Comparison of ENCODE assay signal across 12 cellular contexts in genomic region chr5:17185776-17186175, GRCh38. TPM values are rescaled to one million over a fixed set of nuclear protein-coding genes. Genes with fewer than 3 reads are reported as not detected.
DNase-seq lines count a peak whose midpoint lies in the region; TF ChIP-seq lines count a peak whose summit lies in the region.
"Had no signal": no experiment of that assay in that cellular context is flagged by ENCODE, and none has a peak within 500 bp of the region (broad histone marks: within the 10 kb centered on the region; RNA-seq: fewer than 3 reads in every experiment).

No MANE protein-coding gene starts in this region.

- WGBS in tibial nerve, 2 donors, result 69 to 74% methylated on average over 3 of the region's 3 CpGs

- peaks cover 0 to 11% of the 10 kb centered on the region in 2 donors for H3K4me1 ChIP-seq in right atrium auricular region
- H3K4me1 ChIP-seq in tibial nerve, result peaks cover 0 to 28% (median 3%) of the 10 kb centered on the region in 4 donors

- peak; percentile 82 for DNase-seq in HS-5 (ENCODE audit: low read depth)
- peak; percentile 95 for DNase-seq in amniotic epithelial cell (ENCODE audit: low read depth)
- peak; percentile 74 for DNase-seq in right atrium auricular region (ENCODE audit: low spot score)
- DNase-seq in tibial nerve (ENCODE audit: low spot score in 2 of 2), result peak; percentile 28 to 77
- DNase-seq in T-helper 9 cell, result no peak
- DNase-seq in Calu3, result no peak
- no peak for DNase-seq in iPS-NIHi11 (ENCODE audit: low spot score)
- no peak for DNase-seq in activated CD4-positive, CD25-positive, alpha-beta regulatory T cell treated with anti-CD3 and anti-CD28 coated beads, Interleukin-2, amount 50 U/mL, for 72 hours
- DNase-seq: NCI-H524; stimulated activated CD4-positive, alpha-beta T cell treated with anti-CD3 and anti-CD28 coated beads, Interleukin-12 subunit alpha, Interleukin-12 subunit beta, amount 100 ng/mL, for 4 hours; stimulated activated naive CD4-positive, alpha-beta T cell had no signal

- TF ChIP-seq CTCF in right atrium auricular region (IDR thresholded peaks at IDR 0.05), result no peak
- no peak for TF ChIP-seq CTCF in tibial nerve (IDR thresholded peaks at IDR 0.05)
- no peak for TF ChIP-seq CTCF in Calu3 (IDR thresholded peaks at IDR 0.05; ENCODE audit: unreplicated experiment)

- H3K27me3 Mint-ChIP-seq in Calu3 (ENCODE audit: unreplicated experiment), result no peaks in the 10 kb centered on the region

- no peak overlapping the region for H3K27ac Mint-ChIP-seq in Calu3 (ENCODE audit: unreplicated experiment)

- H3K4me3 Mint-ChIP-seq in Calu3 (ENCODE audit: low read depth, unreplicated experiment), result no peak overlapping the region

- no peak overlapping the region for H3K4me3 ChIP-seq in right atrium auricular region
- no peak overlapping the region for H3K4me3 ChIP-seq in tibial nerve
- H3K4me3 ChIP-seq: lung had no signal

- H3K27me3 ChIP-seq in right atrium auricular region (no peaks in the 10 kb centered on the region), tibial nerve (no peaks in the 10 kb centered on the region)

- H3K27ac ChIP-seq in right atrium auricular region (no peak overlapping the region), tibial nerve (peak overlapping the region in 2 of 4 donors; percentile 6 to 33)

- no peaks in the 10 kb centered on the region for H3K36me3 Mint-ChIP-seq in Calu3 (ENCODE audit: insufficient read depth, unreplicated experiment)

- H3K4me1 Mint-ChIP-seq in Calu3 (ENCODE audit: low read depth, unreplicated experiment), result peaks cover 34% of the 10 kb centered on the region

- BruUV-seq in Calu3 (replicated peaks; lab: Mats Ljungman, UMichigan), result no TSS peak

- TF ChIP-seq EP300 in tibial nerve (IDR thresholded peaks at IDR 0.05), result peak in 1 of 2 donors; percentile 71

- H3K36me3 ChIP-seq in right atrium auricular region (no peaks in the 10 kb centered on the region), tibial nerve (no peaks in the 10 kb centered on the region)

- CTCF ChIA-PET in Calu3 (lab: Charles Lee), result interaction anchor here (1.9 kb wide), 1 partner anchor 53 kb away, joined by 4 read pairs; no protein-coding TSS in a partner anchor

- no peaks in the 10 kb centered on the region for H3K9me3 ChIP-seq in right atrium auricular region
- no peaks in the 10 kb centered on the region for H3K9me3 ChIP-seq in tibial nerve

- TF ChIP-seq POLR2A in tibial nerve (IDR thresholded peaks at IDR 0.05), result no peak

- intact Hi-C loops in Calu3 (cut with micrococcal nuclease; ENCODE audit: unreplicated experiment), result loop anchor here (5.0 to 10.0 kb wide), 2 partner anchors 73 to 131 kb away; no protein-coding TSS in a partner anchor

- H3K9me3 Mint-ChIP-seq in Calu3 (ENCODE audit: low read depth, unreplicated experiment), result no peaks in the 10 kb centered on the region

RNA-seq across cellular contexts. Expression of gene BASP1, which starts 31.7 kb away (rescaled TPM):
- total RNA-seq in right atrium auricular region, result 10 to 100 TPM in 1 of 2 donors, 1 to 10 TPM in 1; 8.3 to 18.4 TPM
- total RNA-seq in tibial nerve, result 10 to 100 TPM; 46.0 to 54.6 (median 49.8) TPM
- not detected in 2 replicates for total RNA-seq in Calu3 (2022)

Comparison
In these comparisons a context has a peak if more than half of its experiments do, and no peak if none do; other contexts are left out.
1. DNase-seq: peak in HS-5 (single experiment), amniotic epithelial cell (single experiment), right atrium auricular region (single experiment) and tibial nerve (2 of 2); none in T-helper 9 cell (single experiment), Calu3 (single experiment), iPS-NIHi11 (single experiment) and activated CD4-positive, CD25-positive, alpha-beta regulatory T cell treated with anti-CD3 and anti-CD28 coated beads, Interleukin-2, amount 50 U/mL, for 72 hours (single experiment).